8 cellular contexts compared by ENCODE assay signal in the genomic region with DNA sequence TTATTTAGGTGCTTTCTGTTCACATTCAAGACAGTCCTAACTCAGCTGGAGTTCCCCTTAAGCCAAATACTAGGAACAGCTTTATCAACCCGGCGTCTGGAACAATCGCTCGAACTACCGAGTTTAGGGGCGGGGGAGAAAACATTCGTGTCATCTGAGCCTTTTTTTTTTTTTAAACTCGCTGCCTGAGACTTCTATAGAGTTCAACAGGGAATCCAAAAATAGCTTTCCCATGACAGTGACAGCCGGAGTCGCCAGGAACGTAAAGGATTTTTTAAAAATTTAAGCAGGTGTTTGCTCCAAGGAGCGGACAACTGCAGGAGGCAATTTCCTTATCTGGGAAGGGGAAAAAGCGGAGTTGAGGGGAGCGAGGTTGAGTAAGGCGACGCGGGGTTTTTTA. TPM values are rescaled to one million over a fixed set of nuclear protein-coding genes. Genes with fewer than 3 reads are reported as not detected.
A peak's percentile ranks its signal among the peaks of the same experiment; 100 is the strongest.
DNase-seq lines count a peak whose midpoint lies in the region; ATAC-seq and TF ChIP-seq lines count a peak whose summit lies in the region.

No MANE protein-coding gene starts in this region.

- intact Hi-C loops in activated CD4-positive, alpha-beta T cell treated with anti-CD3 and anti-CD28 coated beads, Interleukin-2, amount 10 ng/mL, durations not matched to agents 24 days and 14 days (cut with micrococcal nuclease) = loop anchor here (5.0 kb wide), 1 partner anchor 48 kb away; no protein-coding TSS in a partner anchor
- intact Hi-C loops in naive thymus-derived CD4-positive, alpha-beta T cell (cut with micrococcal nuclease) = loop anchor here (1.0 to 2.0 kb wide), 2 partner anchors 16 to 17 kb away; no protein-coding TSS in a partner anchor

- DNase-seq in activated CD8-positive, alpha-beta memory T cell treated with anti-CD3 and anti-CD28 coated beads, Interleukin-2, amount 10 ng/mL, durations not matched to agents 7 days and 5 days = no peak
- no peak for DNase-seq in activated CD8-positive, alpha-beta memory T cell treated with anti-CD3 and anti-CD28 coated beads for 24 hours
- DNase-seq in HL-60 (ENCODE audit: low read depth in 1 of 2, low spot score in 1 of 2) = no peak
- peak; percentile 74 for DNase-seq in activated CD4-positive, alpha-beta T cell treated with anti-CD3 and anti-CD28 coated beads, Interleukin-2, amount 10 ng/mL, durations not matched to agents 24 days and 14 days
- DNase-seq in naive thymus-derived CD4-positive, alpha-beta T cell = peak in 7 of 9 donors; percentile 8 to 58 (median 15)
- no peak for DNase-seq in iPS-NIHi11 (ENCODE audit: low spot score)

- H3K9me3 Mint-ChIP-seq in activated CD8-positive, alpha-beta memory T cell treated with anti-CD3 and anti-CD28 coated beads, Interleukin-2, amount 10 ng/mL, durations not matched to agents 7 days and 5 days (ENCODE audit: low read depth) = no peaks in the 10 kb centered on the region
- peaks cover 4% of the 10 kb centered on the region for H3K9me3 Mint-ChIP-seq in activated CD4-positive, alpha-beta T cell treated with anti-CD3 and anti-CD28 coated beads, Interleukin-2, amount 10 ng/mL, durations not matched to agents 24 days and 14 days
- H3K9me3 Mint-ChIP-seq in naive thymus-derived CD4-positive, alpha-beta T cell = peaks cover 0 to 2% (median 0%) of the 10 kb centered on the region in 11 donors

- peak overlapping the region; percentile 90 for H3K27ac ChIP-seq in HL-60 (replicated peaks)
- H3K27ac ChIP-seq in naive thymus-derived CD4-positive, alpha-beta T cell (ENCODE audit: low read depth, low read length) = peak overlapping the region; percentile 84

- ATAC-seq in activated CD8-positive, alpha-beta memory T cell treated with anti-CD3 and anti-CD28 coated beads, Interleukin-2, amount 10 ng/mL, durations not matched to agents 7 days and 5 days = no peak
- peak; percentile 9 for ATAC-seq in esophagus mucosa
- no peak for ATAC-seq in naive thymus-derived CD4-positive, alpha-beta T cell
- no peak for ATAC-seq in GM21423 (IDR thresholded peaks at IDR 0.05; ENCODE audit: unreplicated experiment)

- peak overlapping the region; percentile 93 for H3K4me3 ChIP-seq in HL-60 (replicated peaks; ENCODE audit: insufficient read depth, low read length)
- peak overlapping the region; percentile 82 for H3K4me3 ChIP-seq in naive thymus-derived CD4-positive, alpha-beta T cell (ENCODE audit: low read length)

- H3K4me1 ChIP-seq in naive thymus-derived CD4-positive, alpha-beta T cell (ENCODE audit: control insufficient read depth in 2 of 2, insufficient read depth in 2 of 2, low read length in 2 of 2) = peaks cover 5 to 13% of the 10 kb centered on the region in 2 donors

- peaks cover 2% of the 10 kb centered on the region for H3K36me3 Mint-ChIP-seq in activated CD8-positive, alpha-beta memory T cell treated with anti-CD3 and anti-CD28 coated beads, Interleukin-2, amount 10 ng/mL, durations not matched to agents 7 days and 5 days
- H3K36me3 Mint-ChIP-seq in activated CD4-positive, alpha-beta T cell treated with anti-CD3 and anti-CD28 coated beads, Interleukin-2, amount 10 ng/mL, durations not matched to agents 24 days and 14 days (ENCODE audit: low read depth) = peaks cover 6% of the 10 kb centered on the region
- peaks cover 0 to 5% (median 3%) of the 10 kb centered on the region in 5 donors for H3K36me3 Mint-ChIP-seq in naive thymus-derived CD4-positive, alpha-beta T cell

- H3K4me1 Mint-ChIP-seq in activated CD8-positive, alpha-beta memory T cell treated with anti-CD3 and anti-CD28 coated beads, Interleukin-2, amount 10 ng/mL, durations not matched to agents 7 days and 5 days = peaks cover 22% of the 10 kb centered on the region
- H3K4me1 Mint-ChIP-seq in activated CD4-positive, alpha-beta T cell treated with anti-CD3 and anti-CD28 coated beads, Interleukin-2, amount 10 ng/mL, durations not matched to agents 24 days and 14 days = peaks cover 23% of the 10 kb centered on the region
- H3K4me1 Mint-ChIP-seq in naive thymus-derived CD4-positive, alpha-beta T cell = peaks cover 26 to 49% (median 38%) of the 10 kb centered on the region in 7 donors

- H3K9me3 ChIP-seq in naive thymus-derived CD4-positive, alpha-beta T cell (ENCODE audit: control insufficient read depth in 2 of 3, low read length in 3 of 3) = no peaks in the 10 kb centered on the region

- no peak for TF ChIP-seq CTCF in HL-60 (IDR thresholded peaks at IDR 0.05; ENCODE audit: insufficient read depth, low read length)

- CTCF ChIA-PET in activated CD8-positive, alpha-beta memory T cell treated with anti-CD3 and anti-CD28 coated beads, Interleukin-2, amount 10 ng/mL, durations not matched to agents 7 days and 5 days (lab: Charles Lee) = interaction anchor here (1.1 to 3.6 kb wide), 4 partner anchors 15 to 244 kb away, joined by 3 to 41 read pairs (median 4); no protein-coding TSS in a partner anchor
- CTCF ChIA-PET in naive thymus-derived CD4-positive, alpha-beta T cell (lab: Charles Lee) = interaction anchor here (0.9 to 2.3 kb wide), 4 partner anchors 8 to 29 kb away, joined by 3 to 9 read pairs (median 4); no protein-coding TSS in a partner anchor

- no peaks in the 10 kb centered on the region for H3K27me3 ChIP-seq in HL-60 (ENCODE audit: insufficient read depth, poor library complexity, severe bottlenecking)
- no peaks in the 10 kb centered on the region for H3K27me3 ChIP-seq in naive thymus-derived CD4-positive, alpha-beta T cell (ENCODE audit: control insufficient read depth in 2 of 2, insufficient read depth in 2 of 2, low read length in 2 of 2)

- peak overlapping the region; percentile 90 for H3K27ac Mint-ChIP-seq in activated CD8-positive, alpha-beta memory T cell treated with anti-CD3 and anti-CD28 coated beads, Interleukin-2, amount 10 ng/mL, durations not matched to agents 7 days and 5 days
- peak overlapping the region; percentile 90 for H3K27ac Mint-ChIP-seq in activated CD4-positive, alpha-beta T cell treated with anti-CD3 and anti-CD28 coated beads, Interleukin-2, amount 10 ng/mL, durations not matched to agents 24 days and 14 days
- H3K27ac Mint-ChIP-seq in naive thymus-derived CD4-positive, alpha-beta T cell = peak overlapping the region; percentile 87 to 98 (median 94)

- POLR2A ChIA-PET in naive thymus-derived CD4-positive, alpha-beta T cell (lab: Charles Lee) = interaction anchor here (0.9 kb wide), 1 partner anchor 9 kb away, joined by 5 read pairs; no protein-coding TSS in a partner anchor

- H3K27me3 Mint-ChIP-seq in activated CD8-positive, alpha-beta memory T cell treated with anti-CD3 and anti-CD28 coated beads, Interleukin-2, amount 10 ng/mL, durations not matched to agents 7 days and 5 days = no peaks in the 10 kb centered on the region
- peaks cover 17% of the 10 kb centered on the region for H3K27me3 Mint-ChIP-seq in activated CD4-positive, alpha-beta T cell treated with anti-CD3 and anti-CD28 coated beads, Interleukin-2, amount 10 ng/mL, durations not matched to agents 24 days and 14 days
- H3K27me3 Mint-ChIP-seq in naive thymus-derived CD4-positive, alpha-beta T cell = peaks cover 0 to 18% (median 5%) of the 10 kb centered on the region in 5 donors

- H3K4me3 Mint-ChIP-seq in activated CD8-positive, alpha-beta memory T cell treated with anti-CD3 and anti-CD28 coated beads, Interleukin-2, amount 10 ng/mL, durations not matched to agents 7 days and 5 days = peak overlapping the region; percentile 93
- H3K4me3 Mint-ChIP-seq in activated CD4-positive, alpha-beta T cell treated with anti-CD3 and anti-CD28 coated beads, Interleukin-2, amount 10 ng/mL, durations not matched to agents 24 days and 14 days = peak overlapping the region; percentile 98
- peak overlapping the region; percentile 89 to 99 (median 97) for H3K4me3 Mint-ChIP-seq in naive thymus-derived CD4-positive, alpha-beta T cell

- peaks cover 0 to 7% (median 0%) of the 10 kb centered on the region in 3 experiments for H3K36me3 ChIP-seq in naive thymus-derived CD4-positive, alpha-beta T cell (ENCODE audit: control insufficient read depth in 2 of 3, insufficient read depth in 3 of 3, low read length in 3 of 3)

RNA-seq across cellular contexts. Expression of a gene that starts 0.8 kb away (rescaled TPM):
- total RNA-seq in activated CD8-positive, alpha-beta memory T cell treated with anti-CD3 and anti-CD28 coated beads, Interleukin-2, amount 10 ng/mL, durations not matched to agents 7 days and 5 days = 10 to 100 TPM in 1 of 2 experiments, 1 to 10 TPM in 1; 9.1 to 10.9 TPM
- 10.9 and 11.5 TPM in 2 replicates for total RNA-seq in activated CD4-positive, alpha-beta T cell treated with anti-CD3 and anti-CD28 coated beads, Interleukin-2, amount 10 ng/mL, durations not matched to agents 24 days and 14 days
- total RNA-seq in esophagus mucosa = 7.9 TPM
- total RNA-seq in naive thymus-derived CD4-positive, alpha-beta T cell = 10 to 100 TPM; 14.7 to 22.2 (median 20.6) TPM
- 1 to 10 TPM; 7.9 to 9.6 TPM for polyA plus RNA-seq in naive thymus-derived CD4-positive, alpha-beta T cell

RNA-seq across cellular contexts. Expression of a gene that starts 58.5 kb away (rescaled TPM):
- total RNA-seq in activated CD8-positive, alpha-beta memory T cell treated with anti-CD3 and anti-CD28 coated beads, Interleukin-2, amount 10 ng/mL, durations not matched to agents 7 days and 5 days = under 1 TPM; 0.32 to 0.40 TPM
- total RNA-seq in activated CD4-positive, alpha-beta T cell treated with anti-CD3 and anti-CD28 coated beads, Interleukin-2, amount 10 ng/mL, durations not matched to agents 24 days and 14 days = 0.14 TPM in 1 of 2 replicates, not detected in the other
- total RNA-seq in esophagus mucosa = 0.12 TPM
- total RNA-seq in naive thymus-derived CD4-positive, alpha-beta T cell = under 1 TPM; 0.15 to 0.65 (median 0.37) TPM
- polyA plus RNA-seq in naive thymus-derived CD4-positive, alpha-beta T cell = not detected

Comparison
In these comparisons a context has a peak if more than half of its experiments do, and no peak if none do; other contexts are left out.
1. DNase-seq: peak in activated CD4-positive, alpha-beta T cell treated with anti-CD3 and anti-CD28 coated beads, Interleukin-2, amount 10 ng/mL, durations not matched to agents 24 days and 14 days (single experiment) and naive thymus-derived CD4-positive, alpha-beta T cell (7 of 9); none in activated CD8-positive, alpha-beta memory T cell treated with anti-CD3 and anti-CD28 coated beads, Interleukin-2, amount 10 ng/mL, durations not matched to agents 7 days and 5 days (single experiment), activated CD8-positive, alpha-beta memory T cell treated with anti-CD3 and anti-CD28 coated beads for 24 hours (single experiment), HL-60 (0 of 2) and iPS-NIHi11 (single experiment).
2. Peak in every context shown above with its lines, with median percentiles within 50 percentile points of each other: H3K27ac Mint-ChIP-seq and H3K4me3 Mint-ChIP-seq.